ENCODE assay signal across 26 cellular contexts in the genomic region with DNA sequence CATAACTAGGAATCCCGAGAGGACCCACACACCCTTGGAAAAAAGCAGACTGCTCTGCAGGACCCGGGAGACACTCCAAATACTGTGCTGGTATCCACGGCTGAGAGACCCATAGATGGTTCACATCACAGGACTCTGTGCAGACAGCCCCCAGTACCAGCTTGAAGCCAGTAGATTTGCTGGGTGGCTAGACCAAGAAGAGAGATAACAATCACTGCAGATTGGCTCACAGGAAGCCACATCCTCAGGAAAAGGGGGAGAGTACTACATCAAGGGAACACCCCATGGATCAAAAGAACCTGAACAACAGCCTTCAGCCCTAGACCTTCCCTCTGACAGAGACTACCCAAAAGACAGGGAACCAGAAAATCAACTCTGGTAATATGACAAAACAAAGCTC.
"Had no signal": no experiment of that assay in that cellular context is flagged by ENCODE, and none has a peak within 500 bp of the region (broad histone marks: within the 10 kb centered on the region; RNA-seq: fewer than 3 reads in every experiment).

No MANE protein-coding gene starts in this region.

- DNase-seq: activated B cell treated with CpG ODN at 0.5 μM for 24 hours; activated CD4-positive, alpha-beta memory T cell treated with anti-CD3 and anti-CD28 coated beads for 36 hours; activated CD4-positive, alpha-beta T cell treated with anti-CD3 and anti-CD28 coated beads for 4 hours; activated CD4-positive, alpha-beta T cell treated with anti-CD3 and anti-CD28 coated beads, Interleukin-2, amount 10 ng/mL, durations not matched to agents 24 days and 14 days; activated CD4-positive, alpha-beta T cell treated with anti-CD3 and anti-CD28 coated beads, Interleukin-2, amount 50 U/mL, for 1 hour; activated CD4-positive, alpha-beta T cell treated with anti-CD3 and anti-CD28 coated beads, Interleukin-2, amount 50 U/mL, for 4 hours; activated CD4-positive, CD25-positive, alpha-beta regulatory T cell treated with anti-CD3 and anti-CD28 coated beads, Interleukin-2, amount 50 U/mL, for 72 hours; activated CD8-positive, alpha-beta memory T cell treated with anti-CD3 and anti-CD28 coated beads, Interleukin-2, amount 50 U/mL, for 4 hours; activated CD8-positive, alpha-beta T cell treated with anti-CD3 and anti-CD28 coated beads for 36 hours; activated effector memory CD4-positive, alpha-beta T cell treated with Interleukin-2 at 50 U/mL for 16 hours; activated gamma-delta T cell; activated naive CD4-positive, alpha-beta T cell treated with anti-CD3 and anti-CD28 coated beads, Interleukin-2, amount 10 ng/mL, durations not matched to agents 7 days and 5 days; activated naive CD4-positive, alpha-beta T cell treated with Interleukin-2 at 50 U/mL for 16 hours; activated naive CD8-positive, alpha-beta T cell treated with anti-CD3 and anti-CD28 coated beads, Interleukin-2, amount 10 ng/mL, durations not matched to agents 7 days and 5 days; activated naive CD8-positive, alpha-beta T cell treated with anti-CD3 and anti-CD28 coated beads, Interleukin-2, amount 50 U/mL, for 24 hours; activated T-cell treated with anti-CD3 and anti-CD28 coated beads for 4 hours; activated T-cell treated with anti-CD3 and anti-CD28 coated beads, Interleukin-2, amount 50 U/mL, for 1 hour; activated T-cell treated with anti-CD3 and anti-CD28 coated beads, Interleukin-2, amount 50 U/mL, for 4 hours; amygdala; anterior cingulate cortex; caudate nucleus; cerebellar nuclear complex; T-helper 2 cell; T-helper 9 cell had no signal

- H3K4me3 ChIP-seq: ascending aorta, cardiac muscle cell had no signal
